In genomic region chr1:155513300-155513926, GRCh38 we compare ENCODE assay signal across 15 cellular contexts. TPM values are rescaled to one million over a fixed set of nuclear protein-coding genes. Genes with fewer than 3 reads are reported as not detected.
A peak's percentile ranks its signal among the peaks of the same experiment; 100 is the strongest.
DNase-seq lines count a peak whose midpoint lies in the region; TF ChIP-seq lines count a peak whose summit lies in the region.
"Had no signal": no experiment of that assay in that cellular context is flagged by ENCODE, and none has a peak within 500 bp of the region (broad histone marks: within the 10 kb centered on the region; RNA-seq: fewer than 3 reads in every experiment).

No MANE protein-coding gene starts in this region.

- H3K4me3 Mint-ChIP-seq in CD4-positive, alpha-beta memory T cell: peak overlapping the region in 2 of 8 donors; percentile 4 to 31
- H3K4me3 Mint-ChIP-seq: activated naive CD4-positive, alpha-beta T cell treated with anti-CD3 and anti-CD28 coated beads for 36 hours; stimulated activated effector memory CD8-positive, alpha-beta T cell treated with anti-CD3 and anti-CD28 coated beads, Interleukin-12 subunit alpha, Interleukin-12 subunit beta, amount 100 ng/mL, for 72 hours; T-helper 2 cell treated with Interferon-gamma antibody and Interleukin-4, amounts not matched to agents 5 μg/mL and 100 μg/mL, for 36 hours had no signal

- DNase-seq in CD4-positive, alpha-beta memory T cell: no peak
- DNase-seq in SK-N-SH (peak; percentile 33), fibroblast of mammary gland (ENCODE audit: low read depth) (peak; percentile 77), DMS79 (lab: John Stamatoyannopoulos, UW) (no peak), NCI-H345 treated with DMSO at 0.1 percent for 48 hours (lab: John Stamatoyannopoulos, UW; ENCODE audit: unreplicated experiment) (no peak), caudate nucleus (lab: John Stamatoyannopoulos, UW) (no peak), DMS153 treated with DMSO at 0.1 percent for 48 hours (lab: John Stamatoyannopoulos, UW; ENCODE audit: unreplicated experiment) (no peak)
- DNase-seq: activated naive CD4-positive, alpha-beta T cell treated with anti-CD3 and anti-CD28 coated beads for 36 hours; cortex of kidney; left colon; NCI-H1417 treated with DMSO at 0.1 percent for 48 hours; Peyer's patch had no signal

- no peaks in the 10 kb centered on the region for H3K9me3 Mint-ChIP-seq in CD4-positive, alpha-beta memory T cell
- H3K9me3 Mint-ChIP-seq: activated naive CD4-positive, alpha-beta T cell treated with anti-CD3 and anti-CD28 coated beads for 36 hours; stimulated activated effector memory CD8-positive, alpha-beta T cell treated with anti-CD3 and anti-CD28 coated beads, Interleukin-12 subunit alpha, Interleukin-12 subunit beta, amount 100 ng/mL, for 72 hours; T-helper 2 cell treated with Interferon-gamma antibody and Interleukin-4, amounts not matched to agents 5 μg/mL and 100 μg/mL, for 36 hours had no signal

- H2AFZ ChIP-seq in ACC112 (ENCODE audit: low read length, unreplicated experiment): no peak overlapping the region
- no peak overlapping the region for H2AFZ ChIP-seq in SK-N-SH (ENCODE audit: low read depth)

- H3K79me2 ChIP-seq in ACC112 (ENCODE audit: control insufficient read depth, insufficient read depth, low read length, unreplicated experiment) (peaks cover 54% of the 10 kb centered on the region), SK-N-SH (ENCODE audit: insufficient read depth) (peaks cover 95% of the 10 kb centered on the region)

- intact Hi-C loops in CD4-positive, alpha-beta memory T cell (cut with micrococcal nuclease): no loop called here

- H3K4me3 ChIP-seq in ACC112 (ENCODE audit: low read depth, low read length) (no peak overlapping the region), SK-N-SH (ENCODE audit: low read depth in 2 of 2, low read length in 1 of 2) (no peak overlapping the region), fibroblast of mammary gland (ENCODE audit: control insufficient read depth, low read depth, low read length) (no peak overlapping the region)
- H3K4me3 ChIP-seq in CD4-positive, alpha-beta memory T cell (ENCODE audit: low read length in 2 of 2): no peak overlapping the region
- H3K4me3 ChIP-seq: Peyer's patch had no signal

- TF ChIP-seq CTCF in SK-N-SH (IDR thresholded peaks at IDR 0.05) (peak; percentile 36; the same call in 1 of the 2 replicates), fibroblast of mammary gland (conservative IDR thresholded peaks at IDR 0.05; ENCODE audit: control insufficient read depth, insufficient read depth, low read depth, low read length) (peak; percentile 33)

- no peak overlapping the region for H3K9ac ChIP-seq in SK-N-SH

- H3K36me3 ChIP-seq in ACC112 (ENCODE audit: insufficient read depth, low read length) (peaks cover 3% of the 10 kb centered on the region; the same call in 1 of the 2 replicates), SK-N-SH (replicated peaks in 1 of 2; ENCODE audit: control insufficient read depth in 1 of 2, insufficient read depth in 2 of 2, low read length in 1 of 2) (peaks cover 0 to 10% of the 10 kb centered on the region in 2 experiments)
- no peaks in the 10 kb centered on the region for H3K36me3 ChIP-seq in CD4-positive, alpha-beta memory T cell (ENCODE audit: insufficient read depth, low read length)

- H4K20me1 ChIP-seq in SK-N-SH (ENCODE audit: insufficient read depth): peaks cover 30% of the 10 kb centered on the region

- H3K4me1 ChIP-seq in ACC112 (ENCODE audit: control insufficient read depth, insufficient read depth, low read length, unreplicated experiment) (peaks cover 13% of the 10 kb centered on the region), SK-N-SH (ENCODE audit: control insufficient read depth in 1 of 2, insufficient read depth in 2 of 2, low read depth in 1 of 2, low read length in 1 of 2) (peaks cover 0 to under 1% of the 10 kb centered on the region in 2 experiments; a peak in 1 of 4 replicates)
- H3K4me1 ChIP-seq in CD4-positive, alpha-beta memory T cell (ENCODE audit: insufficient read depth, low read length): peaks cover 39% of the 10 kb centered on the region

- peaks cover 9% of the 10 kb centered on the region for H3F3A ChIP-seq in SK-N-SH (replicated peaks; ENCODE audit: insufficient read depth)

- peak overlapping the region in 4 of 7 donors; percentile 3 to 83 (median 60) for H3K27ac Mint-ChIP-seq in CD4-positive, alpha-beta memory T cell
- H3K27ac Mint-ChIP-seq: activated naive CD4-positive, alpha-beta T cell treated with anti-CD3 and anti-CD28 coated beads for 36 hours; stimulated activated effector memory CD8-positive, alpha-beta T cell treated with anti-CD3 and anti-CD28 coated beads, Interleukin-12 subunit alpha, Interleukin-12 subunit beta, amount 100 ng/mL, for 72 hours; T-helper 2 cell treated with Interferon-gamma antibody and Interleukin-4, amounts not matched to agents 5 μg/mL and 100 μg/mL, for 36 hours had no signal

- TF ChIP-seq RAD21 in SK-N-SH (IDR thresholded peaks at IDR 0.05; ENCODE audit: low read length): no peak

- no peaks in the 10 kb centered on the region for H3K9me3 ChIP-seq in CD4-positive, alpha-beta memory T cell (ENCODE audit: control insufficient read depth in 1 of 2, low read length in 2 of 2)
- no peaks in the 10 kb centered on the region for H3K9me3 ChIP-seq in SK-N-SH
- H3K9me3 ChIP-seq: Peyer's patch had no signal

- H3K4me1 Mint-ChIP-seq in CD4-positive, alpha-beta memory T cell: peaks cover 38 to 66% (median 52%) of the 10 kb centered on the region in 4 donors

- CTCF ChIA-PET in CD4-positive, alpha-beta memory T cell (lab: Charles Lee; ENCODE audit: partially characterized antibody): no interaction called here
- CTCF ChIA-PET in SK-N-SH (lab: Yijun Ruan, JAX): interaction anchor here (0.7 to 2.2 kb wide), 3 partner anchors 9 to 262 kb away, joined by 3 to 8 read pairs (median 3); no protein-coding TSS in a partner anchor

- POLR2A ChIA-PET in CD4-positive, alpha-beta memory T cell (lab: Charles Lee; ENCODE audit: partially characterized antibody): no interaction called here
- POLR2A ChIA-PET in SK-N-SH (lab: Yijun Ruan, JAX): no interaction called here

- H3K36me3 Mint-ChIP-seq in CD4-positive, alpha-beta memory T cell: peaks cover 16 to 24% of the 10 kb centered on the region in 2 donors

- no peak for TF ChIP-seq EP300 in SK-N-SH (IDR thresholded peaks at IDR 0.05; ENCODE audit: borderline replicate concordance in 1 of 2, low read depth in 1 of 2, low read length in 1 of 2)

- no peaks in the 10 kb centered on the region for H3K27me3 Mint-ChIP-seq in CD4-positive, alpha-beta memory T cell

- peak overlapping the region; percentile 28; the same call in 1 of the 2 replicates for H3K27ac ChIP-seq in ACC112 (ENCODE audit: low read depth, low read length)
- no peak overlapping the region for H3K27ac ChIP-seq in CD4-positive, alpha-beta memory T cell (ENCODE audit: low read depth, low read length)
- peak overlapping the region in 1 of 2 experiments; percentile 26; a peak in 2 of 4 replicates for H3K27ac ChIP-seq in SK-N-SH (ENCODE audit: low read depth in 2 of 2, low read length in 1 of 2)
- no peak overlapping the region for H3K27ac ChIP-seq in caudate nucleus (ENCODE audit: low read depth, low read length)
- H3K27ac ChIP-seq: Peyer's patch had no signal

- H3K27me3 ChIP-seq in ACC112 (ENCODE audit: insufficient read depth, low read length): no peaks in the 10 kb centered on the region
- H3K27me3 ChIP-seq in CD4-positive, alpha-beta memory T cell (ENCODE audit: insufficient read depth, low read length): no peaks in the 10 kb centered on the region
- H3K27me3 ChIP-seq in SK-N-SH (ENCODE audit: insufficient read depth): no peaks in the 10 kb centered on the region
- H3K27me3 ChIP-seq: Peyer's patch had no signal

- WGBS in SK-N-SH (ENCODE audit: low lambda C conversion rate): 75% methylated on average over 3 of the region's 3 CpGs

- H3K4me2 ChIP-seq in SK-N-SH: peak overlapping the region; percentile 34; the same call in 1 of the 2 replicates

- H3K9me2 ChIP-seq in SK-N-SH: no peaks in the 10 kb centered on the region

TF ChIP-seq in SK-N-SH, 30 proteins besides CTCF, POLR2A, EP300 and RAD21 (continues in another document):
- TF ChIP-seq TAF1 (IDR thresholded peaks at IDR 0.05; ENCODE audit: borderline replicate concordance, low read depth, low read length) (no peak), FOSL2 (IDR thresholded peaks at IDR 0.05; ENCODE audit: borderline replicate concordance, low read depth) (peak; percentile 6; the same call in 1 of the 2 replicates), JUND (IDR thresholded peaks at IDR 0.05) (0 out of 2 replicates have a peak, but pooled peaks have one; percentile 18), YY1 (IDR thresholded peaks at IDR 0.05; ENCODE audit: low read depth) (no peak), MXI1 (IDR thresholded peaks at IDR 0.05; ENCODE audit: low read depth, low read length) (no peak), CHD2 (IDR thresholded peaks at IDR 0.05; ENCODE audit: low read length, partially characterized antibody) (no peak), NRF1 (IDR thresholded peaks at IDR 0.05; ENCODE audit: low read depth, low read length) (no peak), RCOR1 (IDR thresholded peaks at IDR 0.05; ENCODE audit: low read length) (no peak), PBX3 (IDR thresholded peaks at IDR 0.05) (no peak), RXRA (IDR thresholded peaks at IDR 0.05; ENCODE audit: borderline replicate concordance, low read depth) (no peak), GATA2 (CRISPR knock-in tag; IDR thresholded peaks at IDR 0.05) (no peak), EZH2phosphoT487 (IDR thresholded peaks at IDR 0.05; ENCODE audit: borderline replicate concordance, low read depth) (no peak), TCF12 (IDR thresholded peaks at IDR 0.05) (peak; percentile 55; the same call in 1 of the 2 replicates), RFX5 (IDR thresholded peaks at IDR 0.05; ENCODE audit: low read length) (no peak), ELF1 (IDR thresholded peaks at IDR 0.05) (no peak), NFIC (IDR thresholded peaks at IDR 0.05; ENCODE audit: borderline replicate concordance) (no peak)

RNA-seq across cellular contexts. Expression of gene ASH1L, which starts 49.2 kb away (rescaled TPM):
- 100 to 1,000 TPM; 105 to 107 TPM for total RNA-seq in CD4-positive, alpha-beta memory T cell
- polyA plus RNA-seq in CD4-positive, alpha-beta memory T cell: 10 to 100 TPM in 1 of 2 donors, 1 to 10 TPM in 1; 7.6 to 35.6 TPM
- 13.4 and 13.7 TPM in 2 replicates for polyA plus RNA-seq in SK-N-SH (2012; rRNA removed)
- polyA plus RNA-seq in SK-N-SH (2012; cell fraction: cytosol; rRNA removed): 9.2 and 11.7 TPM in 2 replicates
- polyA plus RNA-seq in SK-N-SH (2012; cell fraction: nucleus; rRNA removed): 23.1 and 33.8 TPM in 2 replicates

Comparison
In these comparisons a context has a peak if more than half of its experiments do, and no peak if none do; other contexts are left out.
1. DNase-seq: peak in SK-N-SH (single experiment) and fibroblast of mammary gland (single experiment); none in CD4-positive, alpha-beta memory T cell (0 of 5), DMS79 (single experiment), NCI-H345 treated with DMSO at 0.1 percent for 48 hours (single experiment), caudate nucleus (0 of 61) and DMS153 treated with DMSO at 0.1 percent for 48 hours (single experiment).